1 cellular context compared by ENCODE assay signal in genomic region chr12:119664642-119665041, GRCh38.
TF ChIP-seq lines count a peak whose summit lies in the region.

No MANE protein-coding gene starts in this region.

TF ChIP-seq in HepG2, 621 proteins besides CTCF, POLR2A, EP300 and RAD21 (continued from another document):
- no peak for TF ChIP-seq PRDM10 (CRISPR knock-in tag; IDR thresholded peaks at IDR 0.05; ENCODE audit: low read depth)
- no peak for TF ChIP-seq ZNF766 (CRISPR knock-in tag; IDR thresholded peaks at IDR 0.05; ENCODE audit: borderline replicate concordance)
- TF ChIP-seq ATF7-NPFF (CRISPR knock-in tag; IDR thresholded peaks at IDR 0.05; ENCODE audit: low read depth), result no peak
- TF ChIP-seq TSC22D2 (CRISPR knock-in tag; IDR thresholded peaks at IDR 0.05; ENCODE audit: borderline replicate concordance), result no peak
- no peak for TF ChIP-seq MXD3 (CRISPR knock-in tag; IDR thresholded peaks at IDR 0.05)
- TF ChIP-seq MAFK (conservative IDR thresholded peaks at IDR 0.05 in 1 of 2, IDR thresholded peaks at IDR 0.05 in 1 of 2; ENCODE audit: low read length in 2 of 2), result no peak
- TF ChIP-seq PRDM4 (CRISPR knock-in tag; IDR thresholded peaks at IDR 0.05; ENCODE audit: borderline replicate concordance), result no peak
- TF ChIP-seq TFE3 (CRISPR knock-in tag; IDR thresholded peaks at IDR 0.05), result no peak
- TF ChIP-seq ZNF781 (CRISPR knock-in tag; IDR thresholded peaks at IDR 0.05; ENCODE audit: borderline replicate concordance, not compliant biosample characterization), result no peak
- no peak for TF ChIP-seq ZNF512B (CRISPR knock-in tag; IDR thresholded peaks at IDR 0.05; ENCODE audit: borderline replicate concordance)
- TF ChIP-seq ZNF660 (CRISPR knock-in tag; IDR thresholded peaks at IDR 0.05; ENCODE audit: borderline replicate concordance, low read depth), result no peak
- TF ChIP-seq GLMP (CRISPR knock-in tag; IDR thresholded peaks at IDR 0.05; ENCODE audit: borderline replicate concordance), result no peak
- TF ChIP-seq ZNF740 (CRISPR knock-in tag; IDR thresholded peaks at IDR 0.05), result no peak
